In the genomic region with DNA sequence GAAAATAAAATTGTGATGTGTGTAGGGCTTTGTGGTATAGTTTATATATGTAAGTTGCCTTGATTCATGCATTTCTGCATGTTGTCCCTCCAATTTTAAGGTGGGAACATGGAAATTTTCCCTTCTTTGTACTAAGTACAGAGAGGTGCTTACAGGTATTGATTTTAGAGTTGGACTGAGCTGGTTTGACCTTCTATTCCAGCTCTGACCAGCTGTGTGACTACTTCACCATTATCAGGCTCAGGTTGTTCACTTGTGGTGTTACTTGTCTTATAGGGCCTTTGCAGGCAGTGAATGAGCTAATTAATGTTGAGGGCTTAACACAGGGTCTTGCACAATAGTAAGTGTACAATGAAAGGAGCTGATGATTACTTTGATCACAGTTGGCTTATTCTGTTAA, we compare ENCODE assay signal across 34 cellular contexts. TPM values are rescaled to one million over a fixed set of nuclear protein-coding genes. Genes with fewer than 3 reads are reported as not detected.
"Had no signal": no experiment of that assay in that cellular context is flagged by ENCODE, and none has a peak within 500 bp of the region (broad histone marks: within the 10 kb centered on the region; RNA-seq: fewer than 3 reads in every experiment).

No MANE protein-coding gene starts in this region.

- H3K4me3 Mint-ChIP-seq: activated CD4-positive, alpha-beta memory T cell treated with anti-CD3 and anti-CD28 coated beads for 36 hours; activated CD4-positive, alpha-beta T cell treated with anti-CD3 and anti-CD28 coated beads for 36 hours; activated CD4-positive, alpha-beta T cell treated with anti-CD3 and anti-CD28 coated beads, Interleukin-2, amount 10 ng/mL, durations not matched to agents 24 days and 14 days; activated CD8-positive, alpha-beta memory T cell treated with anti-CD3 and anti-CD28 coated beads, Interleukin-2, amount 10 ng/mL, durations not matched to agents 7 days and 5 days; activated CD8-positive, alpha-beta T cell treated with anti-CD3 and anti-CD28 coated beads, Interleukin-2, amount 10 ng/mL, durations not matched to agents 7 days and 5 days; activated naive CD4-positive, alpha-beta T cell treated with anti-CD3 and anti-CD28 coated beads for 36 hours; activated naive CD4-positive, alpha-beta T cell treated with anti-CD3 and anti-CD28 coated beads, Interleukin-2, amount 50 U/mL, for 24 hours; activated naive CD8-positive, alpha-beta T cell treated with anti-CD3 and anti-CD28 coated beads for 36 hours; activated naive CD8-positive, alpha-beta T cell treated with anti-CD3 and anti-CD28 coated beads, Interleukin-2, amount 50 U/mL, for 24 hours; activated T-helper 1 cell treated with anti-CD3 and anti-CD28 coated beads, Interleukin-12 subunit alpha, Interleukin-12 subunit beta, Interleukin-2, Interleukin-4 antibody, amounts not matched to agents 30 ng/mL and 10 ng/mL and 1 ng/mL, durations not matched to agents 14 hours and 24 hours and 36 hours; effector memory CD8-positive, alpha-beta T cell had no signal

- H3K27me3 ChIP-seq: adrenal gland, body of pancreas, esophagus muscularis mucosa, foreskin keratinocyte, gastrocnemius medialis, heart left ventricle had no signal

- DNase-seq: activated CD4-positive, alpha-beta memory T cell treated with anti-CD3 and anti-CD28 coated beads for 36 hours; activated CD4-positive, alpha-beta T cell treated with anti-CD3 and anti-CD28 coated beads for 36 hours; activated CD4-positive, alpha-beta T cell treated with anti-CD3 and anti-CD28 coated beads, Interleukin-2, amount 10 ng/mL, durations not matched to agents 24 days and 14 days; activated CD4-positive, CD25-positive, alpha-beta regulatory T cell; activated CD4-positive, CD25-positive, alpha-beta regulatory T cell treated with anti-CD3 and anti-CD28 coated beads, Interleukin-2, amount 50 U/mL, for 72 hours; activated CD8-positive, alpha-beta memory T cell treated with anti-CD3 and anti-CD28 coated beads, Interleukin-2, amount 10 ng/mL, durations not matched to agents 7 days and 5 days; activated CD8-positive, alpha-beta memory T cell treated with anti-CD3 and anti-CD28 coated beads, Interleukin-2, amount 50 U/mL, for 4 hours; activated CD8-positive, alpha-beta T cell treated with anti-CD3 and anti-CD28 coated beads, Interleukin-2, amount 10 ng/mL, durations not matched to agents 7 days and 5 days; activated effector memory CD4-positive, alpha-beta T cell treated with anti-CD3 and anti-CD28 coated beads, Interleukin-2, amount 50 U/mL, for 16 hours; activated naive CD4-positive, alpha-beta T cell treated with anti-CD3 and anti-CD28 coated beads for 36 hours; activated naive CD8-positive, alpha-beta T cell treated with anti-CD3 and anti-CD28 coated beads for 36 hours; activated naive CD8-positive, alpha-beta T cell treated with anti-CD3 and anti-CD28 coated beads, Interleukin-2, amount 50 U/mL, for 24 hours; activated T-cell treated with anti-CD3 and anti-CD28 coated beads, Interleukin-2, amount 50 U/mL, for 1 hour; activated T-cell treated with anti-CD3 and anti-CD28 coated beads, Interleukin-2, amount 50 U/mL, for 48 hours; adrenal gland; amygdala; aorta; body of pancreas; caudate nucleus; cortex of kidney; dermis blood vessel endothelial cell; effector CD4-positive, alpha-beta T cell; effector memory CD8-positive, alpha-beta T cell; erythroblast; foreskin keratinocyte; gastrocnemius medialis; glutamatergic neuron; heart left ventricle had no signal

- H3K27me3 Mint-ChIP-seq: activated CD4-positive, alpha-beta memory T cell treated with anti-CD3 and anti-CD28 coated beads for 36 hours; activated CD4-positive, alpha-beta T cell treated with anti-CD3 and anti-CD28 coated beads, Interleukin-2, amount 10 ng/mL, durations not matched to agents 24 days and 14 days; activated CD8-positive, alpha-beta memory T cell treated with anti-CD3 and anti-CD28 coated beads, Interleukin-2, amount 10 ng/mL, durations not matched to agents 7 days and 5 days; activated naive CD8-positive, alpha-beta T cell treated with anti-CD3 and anti-CD28 coated beads, Interleukin-2, amount 50 U/mL, for 24 hours; effector memory CD8-positive, alpha-beta T cell had no signal

- H3K4me1 Mint-ChIP-seq: activated CD4-positive, alpha-beta T cell treated with anti-CD3 and anti-CD28 coated beads for 36 hours; activated CD4-positive, alpha-beta T cell treated with anti-CD3 and anti-CD28 coated beads, Interleukin-2, amount 10 ng/mL, durations not matched to agents 24 days and 14 days; activated CD8-positive, alpha-beta memory T cell treated with anti-CD3 and anti-CD28 coated beads, Interleukin-2, amount 10 ng/mL, durations not matched to agents 7 days and 5 days; activated naive CD4-positive, alpha-beta T cell treated with anti-CD3 and anti-CD28 coated beads, Interleukin-2, amount 50 U/mL, for 24 hours; activated naive CD8-positive, alpha-beta T cell treated with anti-CD3 and anti-CD28 coated beads for 36 hours; activated naive CD8-positive, alpha-beta T cell treated with anti-CD3 and anti-CD28 coated beads, Interleukin-2, amount 50 U/mL, for 24 hours had no signal

- H3K27ac Mint-ChIP-seq: activated CD4-positive, alpha-beta memory T cell treated with anti-CD3 and anti-CD28 coated beads for 36 hours; activated CD4-positive, alpha-beta T cell treated with anti-CD3 and anti-CD28 coated beads for 36 hours; activated CD4-positive, alpha-beta T cell treated with anti-CD3 and anti-CD28 coated beads, Interleukin-2, amount 10 ng/mL, durations not matched to agents 24 days and 14 days; activated CD8-positive, alpha-beta memory T cell treated with anti-CD3 and anti-CD28 coated beads, Interleukin-2, amount 10 ng/mL, durations not matched to agents 7 days and 5 days; activated CD8-positive, alpha-beta T cell treated with anti-CD3 and anti-CD28 coated beads, Interleukin-2, amount 10 ng/mL, durations not matched to agents 7 days and 5 days; activated naive CD4-positive, alpha-beta T cell treated with anti-CD3 and anti-CD28 coated beads for 36 hours; activated naive CD4-positive, alpha-beta T cell treated with anti-CD3 and anti-CD28 coated beads, Interleukin-2, amount 50 U/mL, for 24 hours; activated naive CD8-positive, alpha-beta T cell treated with anti-CD3 and anti-CD28 coated beads for 36 hours; activated naive CD8-positive, alpha-beta T cell treated with anti-CD3 and anti-CD28 coated beads, Interleukin-2, amount 50 U/mL, for 24 hours; activated T-helper 1 cell treated with anti-CD3 and anti-CD28 coated beads, Interleukin-12 subunit alpha, Interleukin-12 subunit beta, Interleukin-2, Interleukin-4 antibody, amounts not matched to agents 30 ng/mL and 10 ng/mL and 1 ng/mL, durations not matched to agents 14 hours and 24 hours and 36 hours; activated T-helper 2 cell treated with anti-CD3 and anti-CD28 coated beads, Interferon-gamma antibody, Interleukin-2, Interleukin-4, amounts not matched to agents 10 μg/mL and 5 μg/mL and 100 μg/mL, durations not matched to agents 14 hours and 24 hours and 36 hours; effector memory CD8-positive, alpha-beta T cell had no signal

- H3K36me3 ChIP-seq: adrenal gland, esophagus muscularis mucosa, gastrocnemius medialis, heart left ventricle had no signal

- H3K9me3 ChIP-seq: adrenal gland, body of pancreas, esophagus muscularis mucosa, gastrocnemius medialis, heart left ventricle had no signal

- H3K9me3 Mint-ChIP-seq: activated CD4-positive, alpha-beta memory T cell treated with anti-CD3 and anti-CD28 coated beads for 36 hours; activated CD4-positive, alpha-beta T cell treated with anti-CD3 and anti-CD28 coated beads, Interleukin-2, amount 10 ng/mL, durations not matched to agents 24 days and 14 days; activated naive CD4-positive, alpha-beta T cell treated with anti-CD3 and anti-CD28 coated beads for 36 hours; activated naive CD4-positive, alpha-beta T cell treated with anti-CD3 and anti-CD28 coated beads, Interleukin-2, amount 50 U/mL, for 24 hours; activated naive CD8-positive, alpha-beta T cell treated with anti-CD3 and anti-CD28 coated beads for 36 hours; activated naive CD8-positive, alpha-beta T cell treated with anti-CD3 and anti-CD28 coated beads, Interleukin-2, amount 50 U/mL, for 24 hours; activated T-helper 1 cell treated with anti-CD3 and anti-CD28 coated beads, Interleukin-12 subunit alpha, Interleukin-12 subunit beta, Interleukin-2, Interleukin-4 antibody, amounts not matched to agents 30 ng/mL and 10 ng/mL and 1 ng/mL, durations not matched to agents 14 hours and 24 hours and 36 hours; activated T-helper 2 cell treated with anti-CD3 and anti-CD28 coated beads, Interferon-gamma antibody, Interleukin-2, Interleukin-4, amounts not matched to agents 10 μg/mL and 5 μg/mL and 100 μg/mL, durations not matched to agents 14 hours and 24 hours and 36 hours had no signal

- ATAC-seq: activated CD4-positive, alpha-beta T cell treated with anti-CD3 and anti-CD28 coated beads for 36 hours; activated CD8-positive, alpha-beta memory T cell treated with anti-CD3 and anti-CD28 coated beads, Interleukin-2, amount 10 ng/mL, durations not matched to agents 7 days and 5 days; activated CD8-positive, alpha-beta T cell treated with anti-CD3 and anti-CD28 coated beads, Interleukin-2, amount 10 ng/mL, durations not matched to agents 7 days and 5 days; activated naive CD8-positive, alpha-beta T cell treated with anti-CD3 and anti-CD28 coated beads, Interleukin-2, amount 50 U/mL, for 24 hours; body of pancreas; effector memory CD8-positive, alpha-beta T cell; foreskin keratinocyte; gastrocnemius medialis; heart left ventricle had no signal

- H3K4me1 ChIP-seq: adrenal gland, body of pancreas, esophagus muscularis mucosa, foreskin keratinocyte, gastrocnemius medialis, heart left ventricle had no signal

- H3K27ac ChIP-seq: adrenal gland, body of pancreas, esophagus muscularis mucosa, foreskin keratinocyte, gastrocnemius medialis, heart left ventricle had no signal

- H3K36me3 Mint-ChIP-seq: activated CD4-positive, alpha-beta memory T cell treated with anti-CD3 and anti-CD28 coated beads for 36 hours; activated CD8-positive, alpha-beta memory T cell treated with anti-CD3 and anti-CD28 coated beads, Interleukin-2, amount 10 ng/mL, durations not matched to agents 7 days and 5 days; activated naive CD4-positive, alpha-beta T cell treated with anti-CD3 and anti-CD28 coated beads, Interleukin-2, amount 50 U/mL, for 24 hours; activated naive CD8-positive, alpha-beta T cell treated with anti-CD3 and anti-CD28 coated beads for 36 hours had no signal

- H3K4me3 ChIP-seq: adrenal gland, body of pancreas, esophagus muscularis mucosa, gastrocnemius medialis, heart left ventricle had no signal

RNA-seq across cellular contexts. Expression of gene ZNF804B, which starts 16.3 kb away (rescaled TPM):
- total RNA-seq: activated CD4-positive, alpha-beta memory T cell treated with anti-CD3 and anti-CD28 coated beads for 36 hours; activated CD4-positive, alpha-beta T cell treated with anti-CD3 and anti-CD28 coated beads for 36 hours; activated CD4-positive, alpha-beta T cell treated with anti-CD3 and anti-CD28 coated beads, Interleukin-2, amount 10 ng/mL, durations not matched to agents 24 days and 14 days; activated CD8-positive, alpha-beta memory T cell treated with anti-CD3 and anti-CD28 coated beads for 36 hours; activated CD8-positive, alpha-beta memory T cell treated with anti-CD3 and anti-CD28 coated beads, Interleukin-2, amount 10 ng/mL, durations not matched to agents 7 days and 5 days; activated CD8-positive, alpha-beta T cell treated with anti-CD3 and anti-CD28 coated beads, Interleukin-2, amount 10 ng/mL, durations not matched to agents 7 days and 5 days; activated naive CD4-positive, alpha-beta T cell treated with anti-CD3 and anti-CD28 coated beads for 36 hours; activated naive CD8-positive, alpha-beta T cell treated with anti-CD3 and anti-CD28 coated beads for 36 hours; activated T-helper 1 cell treated with anti-CD3 and anti-CD28 coated beads, Interleukin-12 subunit alpha, Interleukin-12 subunit beta, Interleukin-2, Interleukin-4 antibody, amounts not matched to agents 30 ng/mL and 10 ng/mL and 1 ng/mL, durations not matched to agents 14 hours and 24 hours and 36 hours; activated T-helper 2 cell treated with anti-CD3 and anti-CD28 coated beads, Interferon-gamma antibody, Interleukin-2, Interleukin-4, amounts not matched to agents 10 μg/mL and 5 μg/mL and 100 μg/mL, durations not matched to agents 14 hours and 24 hours and 36 hours; aorta; chondrocyte; dermis blood vessel endothelial cell; esophagus muscularis mucosa; foreskin keratinocyte; gastrocnemius medialis; heart left ventricle had no signal
- polyA plus RNA-seq: aorta, foreskin keratinocyte, heart left ventricle had no signal

RNA-seq across cellular contexts. Expression of gene TEX47, which starts 19.7 kb away (rescaled TPM):
- total RNA-seq: activated CD4-positive, alpha-beta memory T cell treated with anti-CD3 and anti-CD28 coated beads for 36 hours; activated CD4-positive, alpha-beta T cell treated with anti-CD3 and anti-CD28 coated beads for 36 hours; activated CD4-positive, alpha-beta T cell treated with anti-CD3 and anti-CD28 coated beads, Interleukin-2, amount 10 ng/mL, durations not matched to agents 24 days and 14 days; activated CD8-positive, alpha-beta memory T cell treated with anti-CD3 and anti-CD28 coated beads for 36 hours; activated CD8-positive, alpha-beta memory T cell treated with anti-CD3 and anti-CD28 coated beads, Interleukin-2, amount 10 ng/mL, durations not matched to agents 7 days and 5 days; activated CD8-positive, alpha-beta T cell treated with anti-CD3 and anti-CD28 coated beads, Interleukin-2, amount 10 ng/mL, durations not matched to agents 7 days and 5 days; activated naive CD4-positive, alpha-beta T cell treated with anti-CD3 and anti-CD28 coated beads for 36 hours; activated naive CD8-positive, alpha-beta T cell treated with anti-CD3 and anti-CD28 coated beads for 36 hours; activated T-helper 1 cell treated with anti-CD3 and anti-CD28 coated beads, Interleukin-12 subunit alpha, Interleukin-12 subunit beta, Interleukin-2, Interleukin-4 antibody, amounts not matched to agents 30 ng/mL and 10 ng/mL and 1 ng/mL, durations not matched to agents 14 hours and 24 hours and 36 hours; activated T-helper 2 cell treated with anti-CD3 and anti-CD28 coated beads, Interferon-gamma antibody, Interleukin-2, Interleukin-4, amounts not matched to agents 10 μg/mL and 5 μg/mL and 100 μg/mL, durations not matched to agents 14 hours and 24 hours and 36 hours; adrenal gland; aorta; body of pancreas; chondrocyte; dermis blood vessel endothelial cell; esophagus muscularis mucosa; foreskin keratinocyte; gastrocnemius medialis; heart left ventricle had no signal
- polyA plus RNA-seq: adrenal gland, aorta, foreskin keratinocyte, heart left ventricle had no signal
